In genomic region chr7:68063171-68063570, GRCh38 we compare ENCODE assay signal across 11 cellular contexts.
A peak's percentile ranks its signal among the peaks of the same experiment; 100 is the strongest.
DNase-seq lines count a peak whose midpoint lies in the region; ATAC-seq and TF ChIP-seq lines count a peak whose summit lies in the region.
"Had no signal": no experiment of that assay in that cellular context is flagged by ENCODE, and none has a peak within 500 bp of the region (broad histone marks: within the 10 kb centered on the region; RNA-seq: fewer than 3 reads in every experiment).

No MANE protein-coding gene starts in this region.

- H3K27me3 Mint-ChIP-seq in GM23338 (ENCODE audit: insufficient read depth, low read depth, poor library complexity): peaks cover 2% of the 10 kb centered on the region

- no peak for DNase-seq in AG09309 (ENCODE audit: low read depth)
- peak; percentile 21 for DNase-seq in GM23338 (ENCODE audit: low spot score)
- DNase-seq in RWPE2 (ENCODE audit: low spot score): no peak
- peak; percentile 57 for DNase-seq in islet precursor cell
- DNase-seq in dedifferentiated amniotic fluid mesenchymal stem cell (ENCODE audit: extremely low spot score): no peak
- DNase-seq in SK-N-DZ (ENCODE audit: low spot score): no peak
- no peak for DNase-seq in activated naive CD4-positive, alpha-beta T cell treated with Interleukin-2 at 50 U/mL for 16 hours
- DNase-seq: NCI-H2081 had no signal

- no peaks in the 10 kb centered on the region for H3K79me2 ChIP-seq in GM23338 (replicated peaks; ENCODE audit: insufficient read depth)

- H3K4me1 ChIP-seq in GM23338 (ENCODE audit: insufficient read depth): no peaks in the 10 kb centered on the region
- no peaks in the 10 kb centered on the region for H3K4me1 ChIP-seq in RWPE2 (ENCODE audit: insufficient read depth, poor library complexity, severe bottlenecking)

- no peaks in the 10 kb centered on the region for H4K20me1 ChIP-seq in GM23338 (replicated peaks; ENCODE audit: insufficient read depth)

- H3K4me2 ChIP-seq in GM23338: no peak overlapping the region

- no peaks in the 10 kb centered on the region for H3F3A ChIP-seq in GM23338 (replicated peaks; ENCODE audit: low read depth)

- no peaks in the 10 kb centered on the region for H3K4me1 Mint-ChIP-seq in GM23338

- no peaks in the 10 kb centered on the region for H3K9me2 ChIP-seq in GM23338 (ENCODE audit: insufficient read depth)

- H3K27ac ChIP-seq in GM23338 (ENCODE audit: low read depth) (no peak overlapping the region), RWPE2 (ENCODE audit: poor library complexity, severe bottlenecking) (no peak overlapping the region)
- H3K27ac ChIP-seq: epithelial cell of prostate had no signal

- ATAC-seq in GM23338 (no peak), RWPE2 (ENCODE audit: low read depth) (no peak), HG03108 (IDR thresholded peaks at IDR 0.05; ENCODE audit: unreplicated experiment) (no peak)

- H3K36me3 Mint-ChIP-seq in GM23338 (ENCODE audit: low read depth): peaks cover 47% of the 10 kb centered on the region

- no peaks in the 10 kb centered on the region for H3K9me3 ChIP-seq in RWPE2 (ENCODE audit: severe bottlenecking)

- H3K27me3 ChIP-seq in GM23338 (ENCODE audit: insufficient read depth): no peaks in the 10 kb centered on the region
- H3K27me3 ChIP-seq in RWPE2 (ENCODE audit: insufficient read depth, poor library complexity, severe bottlenecking): no peaks in the 10 kb centered on the region

- peak; percentile 4 for TF ChIP-seq CTCF in AG09309 (IDR thresholded peaks at IDR 0.05; ENCODE audit: control insufficient read depth, insufficient read depth, low read depth, low read length, missing control alignments)
- peak; percentile 39 to 42; a peak in 3 of 4 replicates for TF ChIP-seq CTCF in GM23338 (conservative IDR thresholded peaks at IDR 0.05; ENCODE audit: low read depth in 2 of 2)
- TF ChIP-seq CTCF in RWPE2 (IDR thresholded peaks at IDR 0.05; ENCODE audit: poor library complexity, severe bottlenecking): peak; percentile 12

- no peak overlapping the region for H3K27ac Mint-ChIP-seq in GM23338

- H3K36me3 ChIP-seq in GM23338 (ENCODE audit: insufficient read depth) (no peaks in the 10 kb centered on the region; the same call in 1 of the 2 replicates), RWPE2 (ENCODE audit: low read depth) (no peaks in the 10 kb centered on the region)

- H3K4me3 Mint-ChIP-seq in GM23338: no peak overlapping the region

- no peak overlapping the region for H3K4me3 ChIP-seq in AG09309 (ENCODE audit: control insufficient read depth, low read depth, low read length)
- no peak overlapping the region for H3K4me3 ChIP-seq in GM23338
- no peak overlapping the region for H3K4me3 ChIP-seq in RWPE2 (ENCODE audit: severe bottlenecking)
- H3K4me3 ChIP-seq: lung had no signal

- H3K9me3 Mint-ChIP-seq in GM23338: peaks cover 98% of the 10 kb centered on the region

- no peak overlapping the region for H2AFZ ChIP-seq in GM23338

TF ChIP-seq in GM23338, 12 proteins besides CTCF, POLR2A, EP300 and RAD21 (continues in another document):
- TF ChIP-seq JUNB (IDR thresholded peaks at IDR 0.05; ENCODE audit: unreplicated experiment) (no peak), EZH2 (IDR thresholded peaks at IDR 0.05; ENCODE audit: low read depth, unreplicated experiment) (no peak), CREB1 (CRISPR knock-in tag; IDR thresholded peaks at IDR 0.05; ENCODE audit: low read depth) (no peak), ZNF114 (CRISPR knock-in tag; IDR thresholded peaks at IDR 0.05) (no peak), ZNF462 (CRISPR knock-in tag; IDR thresholded peaks at IDR 0.05) (no peak), ZNF331 (CRISPR knock-in tag; IDR thresholded peaks at IDR 0.05; ENCODE audit: low read depth) (no peak), NANOG (IDR thresholded peaks at IDR 0.05; ENCODE audit: borderline replicate concordance) (no peak), REST (IDR thresholded peaks at IDR 0.05; ENCODE audit: unreplicated experiment) (no peak), POLR2AphosphoS5 (IDR thresholded peaks at IDR 0.05; ENCODE audit: low read depth) (no peak), EZH2phosphoT487 (IDR thresholded peaks at IDR 0.05; ENCODE audit: unreplicated experiment) (no peak)

Comparison
In these comparisons a context has a peak if more than half of its experiments do, and no peak if none do; other contexts are left out.
1. DNase-seq: peak in GM23338 (single experiment) and islet precursor cell (single experiment); none in AG09309 (single experiment), RWPE2 (single experiment), dedifferentiated amniotic fluid mesenchymal stem cell (single experiment), SK-N-DZ (single experiment) and activated naive CD4-positive, alpha-beta T cell treated with Interleukin-2 at 50 U/mL for 16 hours (single experiment).
2. Peak in every context shown above with its lines, with median percentiles within 50 percentile points of each other: CTCF ChIP-seq.